Comparison of ENCODE assay signal across 9 cellular contexts in the genomic region with DNA sequence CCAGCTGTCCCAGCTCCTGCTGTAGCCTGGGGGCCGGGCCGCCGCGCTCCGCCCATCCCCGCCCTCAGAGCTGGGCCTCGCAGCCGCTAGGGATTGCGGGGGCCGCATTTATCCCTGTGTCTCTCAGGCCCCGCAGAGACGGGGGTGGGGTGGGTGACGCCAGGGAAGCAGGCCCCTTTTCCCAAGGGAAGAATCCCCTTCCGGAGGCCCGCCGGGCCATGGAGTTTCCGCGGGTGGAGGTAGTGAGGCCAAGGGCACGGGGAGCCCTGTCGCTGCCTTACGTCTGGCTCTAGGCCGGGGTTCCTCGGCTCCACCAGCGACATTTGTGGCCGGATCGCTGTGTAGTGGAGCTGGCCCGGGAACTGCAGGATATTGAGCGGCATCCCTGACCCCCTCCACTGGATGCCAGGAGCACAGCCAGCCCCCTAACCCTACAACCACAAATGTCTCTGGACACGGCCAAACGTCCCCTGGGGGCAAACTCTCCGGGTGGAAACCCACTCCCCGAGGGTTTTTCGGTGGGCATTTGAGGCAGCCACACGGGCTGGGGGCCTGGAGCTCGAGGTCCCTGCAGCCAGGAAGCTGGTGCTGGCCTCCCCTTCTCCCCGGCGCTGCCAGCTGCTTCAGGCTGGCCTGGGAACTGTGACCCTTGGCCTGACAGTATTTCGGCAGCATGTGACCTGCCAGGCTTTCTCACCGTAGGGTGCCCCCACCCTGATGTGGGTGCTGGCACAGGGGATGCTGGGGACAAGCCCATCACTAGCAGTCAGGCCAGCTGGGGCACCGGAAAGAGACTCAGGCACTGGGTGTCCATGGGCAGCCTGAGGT. TPM values are rescaled to one million over a fixed set of nuclear protein-coding genes. Genes with fewer than 3 reads are reported as not detected.
DNase-seq lines count a peak whose midpoint lies in the region; ATAC-seq and TF ChIP-seq lines count a peak whose summit lies in the region.
"Had no signal": no experiment of that assay in that cellular context is flagged by ENCODE, and none has a peak within 500 bp of the region (broad histone marks: within the 10 kb centered on the region; RNA-seq: fewer than 3 reads in every experiment).

No MANE protein-coding gene starts in this region.

- H3K27ac Mint-ChIP-seq in stimulated activated memory B cell treated with anti-CD40 and anti-IgM and Interleukin-4, amounts not matched to agents 10 μg/mL and 1 μg/mL and 100 μg/mL, for 72 hours = peak overlapping the region; percentile 67

- H3K27me3 ChIP-seq in BJ (ENCODE audit: control insufficient read depth, insufficient read depth, low read length) = no peaks in the 10 kb centered on the region; the same call in 1 of the 2 replicates
- peaks cover 0 to 12% of the 10 kb centered on the region in 2 donors for H3K27me3 ChIP-seq in left lung

- POLR2A ChIA-PET in BJ (lab: Charles Lee) = no interaction called here

- H3K4me1 ChIP-seq in left lung = peaks cover 12 to 42% of the 10 kb centered on the region in 2 donors

- H3K36me3 ChIP-seq in BJ (ENCODE audit: control insufficient read depth, insufficient read depth, low read length) (no peaks in the 10 kb centered on the region), left lung (no peaks in the 10 kb centered on the region)

- H3K27ac ChIP-seq in left lung = peak overlapping the region; percentile 59 to 62

- CTCF ChIA-PET in BJ (lab: Yijun Ruan, JAX) = interaction anchor here (0.9 to 7.6 kb wide), 3 partner anchors 86 to 251 kb away, joined by 3 to 94 read pairs (median 8); a partner anchor contains a TSS

- intact Hi-C loops in left lung (cut with DNase I) = loop anchor here in 1 of 2 donors (10.0 kb wide), 1 partner anchor 70 kb away; no protein-coding TSS in a partner anchor

- ATAC-seq in GM18868 (IDR thresholded peaks at IDR 0.05; ENCODE audit: unreplicated experiment) (peak; percentile 26), HG03103 (IDR thresholded peaks at IDR 0.05; ENCODE audit: low read depth, unreplicated experiment) (peak; percentile 88), left lung (peak; percentile 98)
- ATAC-seq in stimulated activated memory B cell treated with anti-CD40 and anti-IgM and Interleukin-4, amounts not matched to agents 10 μg/mL and 1 μg/mL and 100 μg/mL, for 72 hours = peak; percentile 93

- peak overlapping the region; percentile 57 for H3K4me3 Mint-ChIP-seq in stimulated activated memory B cell treated with anti-CD40 and anti-IgM and Interleukin-4, amounts not matched to agents 10 μg/mL and 1 μg/mL and 100 μg/mL, for 72 hours

- H3K4me1 Mint-ChIP-seq in stimulated activated memory B cell treated with anti-CD40 and anti-IgM and Interleukin-4, amounts not matched to agents 10 μg/mL and 1 μg/mL and 100 μg/mL, for 72 hours = peaks cover 31% of the 10 kb centered on the region

- no peaks in the 10 kb centered on the region for H3K9me3 Mint-ChIP-seq in stimulated activated memory B cell treated with anti-CD40 and anti-IgM and Interleukin-4, amounts not matched to agents 10 μg/mL and 1 μg/mL and 100 μg/mL, for 72 hours

- H3K36me3 Mint-ChIP-seq in stimulated activated memory B cell treated with anti-CD40 and anti-IgM and Interleukin-4, amounts not matched to agents 10 μg/mL and 1 μg/mL and 100 μg/mL, for 72 hours = no peaks in the 10 kb centered on the region

- peak; percentile 11; the same call in 1 of the 2 replicates for TF ChIP-seq CTCF in BJ (IDR thresholded peaks at IDR 0.05; ENCODE audit: insufficient read depth, low read depth, low read length)
- no peak for TF ChIP-seq CTCF in choroid plexus epithelial cell (conservative IDR thresholded peaks at IDR 0.05; ENCODE audit: low read depth, low read length)
- peak; percentile 24 to 61 for TF ChIP-seq CTCF in left lung (IDR thresholded peaks at IDR 0.05)

- H3K27me3 Mint-ChIP-seq in stimulated activated memory B cell treated with anti-CD40 and anti-IgM and Interleukin-4, amounts not matched to agents 10 μg/mL and 1 μg/mL and 100 μg/mL, for 72 hours = peaks cover 24% of the 10 kb centered on the region

- DNase-seq in BJ (ENCODE audit: low read depth) (no peak), NCI-H82 treated with DMSO at 0.1 percent for 48 hours (lab: John Stamatoyannopoulos, UW; ENCODE audit: unreplicated experiment) (peak; percentile 81), choroid plexus epithelial cell (ENCODE audit: low read depth) (no peak), left lung (peak; percentile 92 to 99), NCI-H226 (no peak)

- H3K4me3 ChIP-seq in BJ (ENCODE audit: low read depth, low read length) = peak overlapping the region; percentile 14
- H3K4me3 ChIP-seq in choroid plexus epithelial cell (ENCODE audit: low read depth, low read length) = peak overlapping the region; percentile 44
- peak overlapping the region; percentile 22 to 42 for H3K4me3 ChIP-seq in left lung

- H3K9me3 ChIP-seq in left lung = no peaks in the 10 kb centered on the region

RNA-seq across cellular contexts. Expression of a gene that starts 12.0 kb away (rescaled TPM):
- polyA plus RNA-seq in BJ (2011; rRNA removed) = not detected in 2 replicates
- not detected in 2 replicates for polyA minus RNA-seq in BJ (2011; rRNA and poly(A)+ RNA removed)
- 10 to 100 TPM in 1 of 2 donors, 1 to 10 TPM in 1; 9.1 to 35.5 TPM for total RNA-seq in left lung
- total RNA-seq: M059J had no signal

RNA-seq across cellular contexts. Expression of a gene that starts 22.5 kb away (rescaled TPM):
- 0.06 and 0.33 TPM in 2 replicates for polyA plus RNA-seq in BJ (2011; rRNA removed)
- polyA minus RNA-seq in BJ (2011; rRNA and poly(A)+ RNA removed) = 0.43 TPM in 1 of 2 replicates, not detected in the other
- 100 to 1,000 TPM in 1 of 2 donors, 10 to 100 TPM in 1; 47.8 to 107 TPM for total RNA-seq in left lung

Comparison
In these comparisons a context has a peak if more than half of its experiments do, and no peak if none do; other contexts are left out.
1. DNase-seq: peak in NCI-H82 treated with DMSO at 0.1 percent for 48 hours (single experiment) and left lung (2 of 2); none in BJ (single experiment), choroid plexus epithelial cell (single experiment) and NCI-H226 (single experiment).
2. ATAC-seq: peak in every context shown above with its lines; median percentile 98 in left lung; 93 in stimulated activated memory B cell treated with anti-CD40 and anti-IgM and Interleukin-4, amounts not matched to agents 10 μg/mL and 1 μg/mL and 100 μg/mL, for 72 hours; 88 in HG03103; 26 in GM18868.
3. Peak in every context shown above with its lines, with median percentiles within 50 percentile points of each other: H3K4me3 ChIP-seq.